ENCODE assay signal across 31 cellular contexts in the genomic region with DNA sequence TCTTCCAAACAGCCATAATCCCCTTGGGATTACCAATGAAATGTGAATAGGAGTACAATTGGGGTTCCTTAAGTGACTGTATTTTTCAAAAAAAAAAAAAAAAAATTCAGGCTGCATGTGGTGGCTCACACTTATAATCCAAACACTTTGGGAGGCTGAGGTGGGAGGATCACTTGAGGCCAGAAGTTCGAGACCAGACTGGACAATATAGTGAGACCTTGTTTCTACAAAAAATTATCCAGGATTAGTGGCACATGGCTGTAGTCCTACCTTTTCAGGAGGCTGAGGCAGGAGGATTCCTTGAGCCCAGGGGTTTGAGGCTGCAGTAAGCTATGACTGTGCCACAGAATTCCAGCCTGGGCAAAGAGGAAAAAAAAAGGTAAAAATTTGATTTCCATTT.
"Had no signal": no experiment of that assay in that cellular context is flagged by ENCODE, and none has a peak within 500 bp of the region (broad histone marks: within the 10 kb centered on the region; RNA-seq: fewer than 3 reads in every experiment).

No MANE protein-coding gene starts in this region.

- H3K36me3 ChIP-seq: adrenal gland, colonic mucosa, esophagus squamous epithelium, gastroesophageal sphincter, WERI-Rb-1 had no signal

- H3K27ac ChIP-seq: adrenal gland, body of pancreas, colonic mucosa, epithelial cell of prostate, esophagus squamous epithelium, gastroesophageal sphincter, WERI-Rb-1 had no signal

- H3K27me3 ChIP-seq: adrenal gland, body of pancreas, colonic mucosa, gastroesophageal sphincter had no signal

- ATAC-seq: activated CD4-positive, CD25-positive, alpha-beta regulatory T cell treated with anti-CD3 and anti-CD28 coated beads, Interleukin-2, amount 50 U/mL, for 24 hours; activated CD8-positive, alpha-beta T cell treated with anti-CD3 and anti-CD28 coated beads for 36 hours; activated naive CD8-positive, alpha-beta T cell treated with anti-CD3 and anti-CD28 coated beads, Interleukin-2, amount 50 U/mL, for 24 hours; activated T-cell treated with anti-CD3 and anti-CD28 coated beads, Interleukin-2, amount 50 U/mL, for 4 hours; activated T-helper 17 cell treated with anti-CD3 and anti-CD28 coated beads, Interleukin-2, amount 50 U/mL, for 72 hours; body of pancreas; gastroesophageal sphincter; T-helper 17 cell had no signal

- H3K9me3 ChIP-seq: adrenal gland, body of pancreas, colonic mucosa, esophagus squamous epithelium had no signal

- FAIRE-seq: endometrium, endothelial cell of umbilical vein had no signal

- H3K4me3 ChIP-seq: adrenal gland, body of pancreas, colonic mucosa, esophagus squamous epithelium, gastroesophageal sphincter had no signal

- DNase-seq: activated B cell treated with CpG ODN at 0.5 μM for 24 hours; activated CD4-positive, alpha-beta T cell treated with anti-CD3 and anti-CD28 coated beads for 48 hours; activated CD4-positive, alpha-beta T cell treated with anti-CD3 and anti-CD28 coated beads, Interleukin-2, amount 50 U/mL, for 1 hour; activated CD4-positive, alpha-beta T cell treated with anti-CD3 and anti-CD28 coated beads, Interleukin-2, amount 50 U/mL, for 48 hours; activated CD8-positive, alpha-beta memory T cell treated with anti-CD3 and anti-CD28 coated beads for 24 hours; activated CD8-positive, alpha-beta T cell treated with anti-CD3 and anti-CD28 coated beads for 36 hours; activated effector memory CD4-positive, alpha-beta T cell treated with anti-CD3 and anti-CD28 coated beads, Interleukin-2, amount 50 U/mL, for 16 hours; activated naive CD4-positive, alpha-beta T cell treated with anti-CD3 and anti-CD28 coated beads for 36 hours; activated naive CD8-positive, alpha-beta T cell treated with anti-CD3 and anti-CD28 coated beads for 36 hours; activated naive CD8-positive, alpha-beta T cell treated with anti-CD3 and anti-CD28 coated beads, Interleukin-2, amount 50 U/mL, for 24 hours; activated T-cell treated with anti-CD3 and anti-CD28 coated beads, Interleukin-2, amount 50 U/mL, for 4 hours; adrenal gland; amygdala; aorta; body of pancreas; central memory CD4-positive, alpha-beta T cell; cerebellar nuclear complex; colonic mucosa; effector CD8-positive, alpha-beta T cell; esophagus squamous epithelium; foreskin melanocyte; T-helper 1 cell; T-helper 17 cell; T1000; WERI-Rb-1 had no signal

- H3K4me1 ChIP-seq: adrenal gland, colonic mucosa, esophagus squamous epithelium, gastroesophageal sphincter had no signal
